In the genomic region with DNA sequence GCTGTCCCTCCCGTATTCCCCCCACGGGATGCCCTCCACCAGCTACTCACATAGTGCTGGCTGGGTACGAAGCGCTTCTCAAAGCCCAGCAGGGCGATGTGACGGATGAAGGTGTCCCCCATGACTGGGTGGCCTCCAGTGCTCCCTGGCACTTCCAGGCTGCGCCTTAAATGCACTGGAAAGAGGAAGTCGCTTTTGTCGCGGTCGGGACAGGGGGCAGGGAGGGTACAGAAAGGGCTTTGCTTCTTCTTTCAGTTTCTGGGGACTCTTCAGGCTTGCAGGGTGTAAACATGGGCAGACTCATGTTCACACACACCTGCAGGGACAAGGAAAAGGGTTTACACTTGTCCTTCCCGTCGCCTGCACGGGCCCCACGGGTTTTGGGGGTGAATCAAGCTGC, we compare ENCODE assay signal across 8 cellular contexts.
DNase-seq lines count a peak whose midpoint lies in the region; ATAC-seq and TF ChIP-seq lines count a peak whose summit lies in the region.
"Not testable (repeated sequence)": the region's sequence is repeated elsewhere in the genome, so short reads cannot be mapped to it uniquely, and the experiment has no call there.

No MANE protein-coding gene starts in this region.

- CTCF ChIA-PET in CD8-positive, alpha-beta T cell (lab: Charles Lee); naive thymus-derived CD4-positive, alpha-beta T cell (lab: Charles Lee): not testable (repeated sequence)

- not testable (repeated sequence) for H3K27me3 Mint-ChIP-seq in CD8-positive, alpha-beta T cell (ENCODE audit: low read depth); naive thymus-derived CD4-positive, alpha-beta T cell

- not testable (repeated sequence) for H3K36me3 Mint-ChIP-seq in CD8-positive, alpha-beta T cell; naive thymus-derived CD4-positive, alpha-beta T cell

- not testable (repeated sequence) for H3K27ac ChIP-seq in CD8-positive, alpha-beta T cell (ENCODE audit: low read depth, low read length); naive thymus-derived CD4-positive, alpha-beta T cell (ENCODE audit: low read depth, low read length)

- H3K27me3 ChIP-seq in CD8-positive, alpha-beta T cell (ENCODE audit: insufficient read depth, low read length); naive thymus-derived CD4-positive, alpha-beta T cell (ENCODE audit: control insufficient read depth in 2 of 2, insufficient read depth in 2 of 2, low read length in 2 of 2): not testable (repeated sequence)

- not testable (repeated sequence) for H3K36me3 ChIP-seq in CD8-positive, alpha-beta T cell (ENCODE audit: insufficient read depth, low read length); naive thymus-derived CD4-positive, alpha-beta T cell (ENCODE audit: control insufficient read depth in 2 of 3, insufficient read depth in 3 of 3, low read length in 3 of 3)

- not testable (repeated sequence) for H3K4me1 ChIP-seq in CD8-positive, alpha-beta T cell (ENCODE audit: insufficient read depth, low read length); naive thymus-derived CD4-positive, alpha-beta T cell (ENCODE audit: control insufficient read depth in 2 of 2, insufficient read depth in 2 of 2, low read length in 2 of 2)

- not testable (repeated sequence) for DNase-seq in CD8-positive, alpha-beta T cell; naive thymus-derived CD4-positive, alpha-beta T cell

- H3K4me3 ChIP-seq in CD8-positive, alpha-beta T cell (ENCODE audit: low read depth, low read length); naive thymus-derived CD4-positive, alpha-beta T cell (ENCODE audit: low read length): not testable (repeated sequence)

- TF ChIP-seq CTCF in CD8-positive, alpha-beta T cell (IDR thresholded peaks at IDR 0.05): not testable (repeated sequence)

- not testable (repeated sequence) for H3K9me3 Mint-ChIP-seq in CD8-positive, alpha-beta T cell; naive thymus-derived CD4-positive, alpha-beta T cell

- intact Hi-C loops in CD8-positive, alpha-beta T cell (cut with DNase I, micrococcal nuclease); naive thymus-derived CD4-positive, alpha-beta T cell (cut with micrococcal nuclease): not testable (repeated sequence)

- not testable (repeated sequence) for H3K4me3 Mint-ChIP-seq in CD8-positive, alpha-beta T cell; naive thymus-derived CD4-positive, alpha-beta T cell

- not testable (repeated sequence) for H3K27ac Mint-ChIP-seq in CD8-positive, alpha-beta T cell; naive thymus-derived CD4-positive, alpha-beta T cell

- POLR2A ChIA-PET in CD8-positive, alpha-beta T cell (lab: Charles Lee); naive thymus-derived CD4-positive, alpha-beta T cell (lab: Charles Lee): not testable (repeated sequence)

- H3K4me1 Mint-ChIP-seq in CD8-positive, alpha-beta T cell (ENCODE audit: low read depth); naive thymus-derived CD4-positive, alpha-beta T cell: not testable (repeated sequence)

- not testable (repeated sequence) for H3K9me3 ChIP-seq in CD8-positive, alpha-beta T cell (ENCODE audit: low read length); naive thymus-derived CD4-positive, alpha-beta T cell (ENCODE audit: control insufficient read depth in 2 of 3, low read length in 3 of 3)

- ATAC-seq in CD8-positive, alpha-beta T cell: peak; percentile 52
- peak; percentile 84 for ATAC-seq in GM19025 (IDR thresholded peaks at IDR 0.05; ENCODE audit: low read depth, unreplicated experiment)
- peak; percentile 77 for ATAC-seq in GM21423 (IDR thresholded peaks at IDR 0.05; ENCODE audit: unreplicated experiment)
- peak; percentile 84 for ATAC-seq in HG02759 (IDR thresholded peaks at IDR 0.05; ENCODE audit: unreplicated experiment)
- peak; percentile 70 for ATAC-seq in HG03103 (IDR thresholded peaks at IDR 0.05; ENCODE audit: low read depth, unreplicated experiment)
- peak; percentile 74 for ATAC-seq in HG03558 (IDR thresholded peaks at IDR 0.05; ENCODE audit: extremely low read depth, unreplicated experiment)
- peak; percentile 56 for ATAC-seq in esophagus mucosa
- ATAC-seq in naive thymus-derived CD4-positive, alpha-beta T cell: peak; percentile 89
